In genomic region chrX:50075630-50076349, GRCh38 we compare ENCODE assay signal across 19 cellular contexts.
A peak's percentile ranks its signal among the peaks of the same experiment; 100 is the strongest.
DNase-seq lines count a peak whose midpoint lies in the region; ATAC-seq and TF ChIP-seq lines count a peak whose summit lies in the region.
"Had no signal": no experiment of that assay in that cellular context is flagged by ENCODE, and none has a peak within 500 bp of the region (broad histone marks: within the 10 kb centered on the region; RNA-seq: fewer than 3 reads in every experiment).

No MANE protein-coding gene starts in this region.

- H3K27ac Mint-ChIP-seq in memory B cell, result peak overlapping the region; percentile 8
- H3K27ac Mint-ChIP-seq in chondrocyte (ENCODE audit: unreplicated experiment), result no peak overlapping the region
- H3K27ac Mint-ChIP-seq: activated naive CD4-positive, alpha-beta T cell treated with anti-CD3 and anti-CD28 coated beads, Interleukin-2, amount 50 U/mL, for 24 hours; nephron had no signal

- H3K27me3 Mint-ChIP-seq in memory B cell (no peaks in the 10 kb centered on the region), chondrocyte (ENCODE audit: low read depth) (no peaks in the 10 kb centered on the region)
- H3K27me3 Mint-ChIP-seq: activated naive CD4-positive, alpha-beta T cell treated with anti-CD3 and anti-CD28 coated beads, Interleukin-2, amount 50 U/mL, for 24 hours had no signal

- DNase-seq in NAMALWA (ENCODE audit: low spot score) (peak; percentile 27), memory B cell (ENCODE audit: low spot score in 2 of 2) (no peak), chondrocyte (ENCODE audit: low spot score) (no peak), SW480 (ENCODE audit: low spot score) (no peak), NCI-H146 treated with DMSO at 0.1 percent for 48 hours (lab: John Stamatoyannopoulos, UW; ENCODE audit: unreplicated experiment) (no peak), amniotic stem cell (lab: John Stamatoyannopoulos, UW) (no peak)
- DNase-seq: activated CD4-positive, alpha-beta T cell treated with anti-CD3 and anti-CD28 coated beads, Interleukin-2, amount 50 U/mL, for 1 hour; BE2C; H7; NCI-H1105 treated with DMSO at 0.1 percent for 48 hours; NCI-H2171 treated with DMSO at 0.1 percent for 48 hours; psoas muscle; stimulated activated naive CD4-positive, alpha-beta T cell treated with Interleukin-2 at 50 U/mL for 16 hours; upper lobe of left lung had no signal

- H3K9me3 Mint-ChIP-seq in memory B cell, result no peaks in the 10 kb centered on the region
- no peaks in the 10 kb centered on the region for H3K9me3 Mint-ChIP-seq in chondrocyte (ENCODE audit: low read depth)
- H3K9me3 Mint-ChIP-seq: activated naive CD4-positive, alpha-beta T cell treated with anti-CD3 and anti-CD28 coated beads, Interleukin-2, amount 50 U/mL, for 24 hours; IgD-negative memory B cell; nephron had no signal

- peaks cover 17% of the 10 kb centered on the region for H3K4me1 Mint-ChIP-seq in memory B cell
- H3K4me1 Mint-ChIP-seq in chondrocyte (ENCODE audit: low read depth), result no peaks in the 10 kb centered on the region
- H3K4me1 Mint-ChIP-seq: activated naive CD4-positive, alpha-beta T cell treated with anti-CD3 and anti-CD28 coated beads, Interleukin-2, amount 50 U/mL, for 24 hours; nephron had no signal

- peak; percentile 66 for ATAC-seq in GM18861 (IDR thresholded peaks at IDR 0.05; ENCODE audit: unreplicated experiment)
- ATAC-seq in HG02852 (IDR thresholded peaks at IDR 0.05; ENCODE audit: unreplicated experiment), result peak; percentile 65
- peak; percentile 88 for ATAC-seq in memory B cell (ENCODE audit: low read depth)
- ATAC-seq: psoas muscle had no signal

- H3K4me3 Mint-ChIP-seq in memory B cell (peak overlapping the region; percentile 14), chondrocyte (ENCODE audit: unreplicated experiment) (no peak overlapping the region)
- H3K4me3 Mint-ChIP-seq: activated naive CD4-positive, alpha-beta T cell treated with anti-CD3 and anti-CD28 coated beads, Interleukin-2, amount 50 U/mL, for 24 hours; nephron had no signal

- TF ChIP-seq CTCF in chondrocyte (IDR thresholded peaks at IDR 0.05), result no peak

- H3K36me3 Mint-ChIP-seq in memory B cell (no peaks in the 10 kb centered on the region), chondrocyte (ENCODE audit: low read depth) (peaks cover 2% of the 10 kb centered on the region)
- H3K36me3 Mint-ChIP-seq: IgD-negative memory B cell had no signal
